38 cellular contexts compared by ENCODE assay signal in genomic region chr3:45830121-45830520, GRCh38. TPM values are rescaled to one million over a fixed set of nuclear protein-coding genes. Genes with fewer than 3 reads are reported as not detected.
"Had no signal": no experiment of that assay in that cellular context is flagged by ENCODE, and none has a peak within 500 bp of the region (broad histone marks: within the 10 kb centered on the region; RNA-seq: fewer than 3 reads in every experiment).

No MANE protein-coding gene starts in this region.

- H3K9me3 ChIP-seq: MG63 had no signal

- H3K9ac ChIP-seq: KMS-11 had no signal

- H3K36me3 ChIP-seq: MG63 had no signal

- H3K27ac ChIP-seq: KMS-11 had no signal

- H3K27me3 ChIP-seq: MG63 had no signal

- H3K4me3 ChIP-seq: MG63 had no signal

- H3K4me2 ChIP-seq: KMS-11 had no signal

- DNase-seq: Karpas-422, Kasumi-1, KG1, MG63, MM.1S, MV-4-11, NCI-H1048, NCI-H1092, NCI-H1092 treated with DMSO at 0.1 percent for 48 hours, NCI-H1105, NCI-H1105 treated with DMSO at 0.1 percent for 48 hours, NCI-H1417, NCI-H1417 treated with DMSO at 0.1 percent for 48 hours, NCI-H1436, NCI-H1436 treated with DMSO at 0.1 percent for 48 hours, NCI-H146, NCI-H1694, NCI-H1694 treated with DMSO at 0.1 percent for 48 hours, NCI-H187, NCI-H187 treated with DMSO at 0.1 percent for 48 hours, NCI-H1930, NCI-H2029, NCI-H2029 treated with DMSO at 0.1 percent for 48 hours, NCI-H2081, NCI-H2081 treated with DMSO at 0.1 percent for 48 hours, NCI-H2107, NCI-H2171, NCI-H2171 treated with DMSO at 0.1 percent for 48 hours, NCI-H2227 treated with DMSO at 0.1 percent for 48 hours, NCI-H226, NCI-H345, NCI-H446, NCI-H446 treated with DMSO at 0.1 percent for 48 hours had no signal

RNA-seq across cellular contexts. Expression of gene SLC6A20, which starts 33.8 kb away (rescaled TPM):
- total RNA-seq: LHCN-M2, MCF 10A, NCI-H460 had no signal

RNA-seq across cellular contexts. Expression of gene CCR9, which starts 56.2 kb away (rescaled TPM):
- total RNA-seq: LHCN-M2, M059J, MCF 10A, NCI-H460 had no signal
